ENCODE assay signal across 33 cellular contexts in genomic region chrX:152131525-152131924, GRCh38. TPM values are rescaled to one million over a fixed set of nuclear protein-coding genes. Genes with fewer than 3 reads are reported as not detected.
"Had no signal": no experiment of that assay in that cellular context is flagged by ENCODE, and none has a peak within 500 bp of the region (broad histone marks: within the 10 kb centered on the region; RNA-seq: fewer than 3 reads in every experiment).

No MANE protein-coding gene starts in this region.

- H3K4me2 ChIP-seq: neural progenitor cell, smooth muscle cell had no signal

- ATAC-seq: naive thymus-derived CD4-positive, alpha-beta T cell; natural killer cell; right cardiac atrium; right lobe of liver; stimulated activated memory B cell treated with anti-CD40 and anti-IgM and Interleukin-4, amounts not matched to agents 10 μg/mL and 1 μg/mL and 100 μg/mL, for 72 hours; stimulated activated naive CD8-positive, alpha-beta T cell treated with anti-CD3 and anti-CD28 coated beads, Interleukin-15, amount 100 ng/mL, for 72 hours; stimulated activated naive CD8-positive, alpha-beta T cell treated with anti-CD3 and anti-CD28 coated beads, Interleukin-15, Interleukin-2, amounts not matched to agents 100 U/mL and 50 U/mL, for 24 hours; upper lobe of right lung had no signal

- H3K9me3 ChIP-seq: pancreas, prostate gland, right lobe of liver, sigmoid colon, spleen, suprapubic skin, testis, tibial artery, transverse colon, upper lobe of right lung, uterus had no signal

- H3K4me1 ChIP-seq: neural progenitor cell, pancreas, prostate gland, right lobe of liver, sigmoid colon, spleen, suprapubic skin, testis, tibial artery, transverse colon, upper lobe of right lung, uterus had no signal

- H3K27me3 ChIP-seq: neural progenitor cell, right lobe of liver, sigmoid colon, spleen, suprapubic skin, testis, tibial artery, transverse colon, upper lobe of right lung, uterus had no signal

- H3K27ac ChIP-seq: neural progenitor cell, pancreas, prostate gland, right lobe of liver, sigmoid colon, skin epidermis, spleen, suprapubic skin, testis, tibial artery, transverse colon, upper lobe of right lung, uterus had no signal

- H3K4me3 ChIP-seq: neural progenitor cell, pancreas, prostate gland, right lobe of liver, sigmoid colon, skin epidermis, smooth muscle cell, spleen, suprapubic skin, testis, tibial artery, transverse colon, upper lobe of right lung, uterus had no signal

- H3K36me3 ChIP-seq: neural progenitor cell, pancreas, prostate gland, right lobe of liver, sigmoid colon, spleen, suprapubic skin, tibial artery, transverse colon, upper lobe of right lung, uterus had no signal

- DNase-seq: naive thymus-derived CD4-positive, alpha-beta T cell; natural killer cell; occipital lobe; retina; right cardiac atrium; right lobe of liver; sigmoid colon; spleen; stimulated activated CD4-positive, alpha-beta T cell treated with anti-CD3 and anti-CD28 coated beads, Interleukin-12 subunit alpha, Interleukin-12 subunit beta, amount 100 ng/mL, for 4 hours; stimulated activated CD4-positive, alpha-beta T cell treated with anti-CD3 and anti-CD28 coated beads, Interleukin-1b, Interleukin-23, amount 100 ng/mL, for 48 hours; stimulated activated CD4-positive, alpha-beta T cell treated with anti-CD3 and anti-CD28 coated beads, Interleukin-4, amount 100 ng/mL, for 1 hour; stimulated activated CD4-positive, alpha-beta T cell treated with anti-CD3 and anti-CD28 coated beads, Interleukin-4, amount 100 ng/mL, for 4 hours; stimulated activated CD8-positive, alpha-beta memory T cell treated with anti-CD3 and anti-CD28 coated beads, Interleukin-4, amount 100 ng/mL, for 48 hours; stimulated activated naive CD4-positive, alpha-beta T cell; stimulated activated naive CD8-positive, alpha-beta T cell treated with anti-CD3 and anti-CD28 coated beads, Interleukin-15, amount 100 ng/mL, for 72 hours; stimulated activated naive CD8-positive, alpha-beta T cell treated with anti-CD3 and anti-CD28 coated beads, Interleukin-15, Interleukin-2, amounts not matched to agents 100 U/mL and 50 U/mL, for 24 hours; substantia nigra; testis; tibial artery; transverse colon; upper lobe of right lung; uterus had no signal

- H2AFZ ChIP-seq: neural progenitor cell had no signal

RNA-seq across cellular contexts. Expression of gene MAGEA10, which starts 6.9 kb away (rescaled TPM):
- total RNA-seq: naive thymus-derived CD4-positive, alpha-beta T cell; natural killer cell; occipital lobe; osteocyte; pancreas; posterior vena cava; pulmonary artery endothelial cell; right cardiac atrium; right lobe of liver; sigmoid colon; smooth muscle cell; spleen; suprapubic skin; transverse colon; upper lobe of right lung; urinary bladder; uterus had no signal
